25 cellular contexts compared by ENCODE assay signal in the genomic region with DNA sequence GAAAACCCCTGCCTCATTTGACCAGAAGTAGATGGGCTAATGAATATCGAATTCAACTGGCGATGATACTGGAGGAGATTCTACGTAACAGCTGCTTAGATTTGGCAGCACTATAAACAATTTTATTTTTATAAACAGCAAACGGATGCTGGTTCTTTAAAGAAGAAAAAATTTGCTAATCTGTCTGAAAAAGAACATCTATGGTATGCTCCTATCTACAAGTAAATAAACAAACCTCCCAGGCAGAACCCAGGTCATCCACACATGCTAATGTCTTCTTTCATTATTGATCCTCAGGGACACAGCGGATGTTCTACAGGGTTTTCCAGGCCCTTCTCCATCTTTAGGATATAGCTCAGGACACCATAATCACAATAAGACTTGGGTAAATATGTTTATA.
DNase-seq lines count a peak whose midpoint lies in the region; ATAC-seq and TF ChIP-seq lines count a peak whose summit lies in the region.
"Had no signal": no experiment of that assay in that cellular context is flagged by ENCODE, and none has a peak within 500 bp of the region (broad histone marks: within the 10 kb centered on the region; RNA-seq: fewer than 3 reads in every experiment).

No MANE protein-coding gene starts in this region.

- H3K4me3 Mint-ChIP-seq in GM23338: no peak overlapping the region
- H3K4me3 Mint-ChIP-seq in osteocyte (ENCODE audit: unreplicated experiment): no peak overlapping the region
- H3K4me3 Mint-ChIP-seq: B cell; CD8-positive, alpha-beta T cell; H9; HFFc6 had no signal

- H3K9me3 Mint-ChIP-seq in GM23338 (no peaks in the 10 kb centered on the region), osteocyte (ENCODE audit: unreplicated experiment) (no peaks in the 10 kb centered on the region)
- H3K9me3 Mint-ChIP-seq: CD8-positive, alpha-beta T cell; H9; HFFc6 had no signal

- H3K4me2 ChIP-seq in GM23338: no peak overlapping the region

- no peaks in the 10 kb centered on the region for H4K20me1 ChIP-seq in GM23338 (replicated peaks; ENCODE audit: insufficient read depth)

- ATAC-seq in GM23338: no peak
- no peak for ATAC-seq in foreskin keratinocyte
- no peak for ATAC-seq in HG03139 (IDR thresholded peaks at IDR 0.05; ENCODE audit: unreplicated experiment)
- ATAC-seq: CD8-positive, alpha-beta T cell had no signal

- H3K36me3 Mint-ChIP-seq in GM23338 (ENCODE audit: low read depth): no peaks in the 10 kb centered on the region
- H3K36me3 Mint-ChIP-seq in osteocyte (ENCODE audit: unreplicated experiment): peaks cover 4% of the 10 kb centered on the region
- H3K36me3 Mint-ChIP-seq: CD8-positive, alpha-beta T cell had no signal

- H3K27me3 Mint-ChIP-seq in GM23338 (ENCODE audit: insufficient read depth, low read depth, poor library complexity): no peaks in the 10 kb centered on the region
- H3K27me3 Mint-ChIP-seq in osteocyte (ENCODE audit: unreplicated experiment): no peaks in the 10 kb centered on the region
- H3K27me3 Mint-ChIP-seq: B cell had no signal

- peak overlapping the region; percentile 47; the same call in 1 of the 2 replicates for H2AFZ ChIP-seq in GM23338
- H2AFZ ChIP-seq: GM23248 had no signal

- no peaks in the 10 kb centered on the region for H3K9me3 ChIP-seq in SJCRH30 (replicated peaks)
- H3K9me3 ChIP-seq: MG63 had no signal

- DNase-seq in GM23338 (ENCODE audit: low spot score) (no peak), amniotic epithelial cell (ENCODE audit: low read depth) (peak; percentile 34), foreskin keratinocyte (no peak), osteocyte (ENCODE audit: extremely low spot score, unreplicated experiment) (no peak), SJCRH30 (no peak), NCI-H187 (lab: John Stamatoyannopoulos, UW) (no peak)
- DNase-seq: CD8-positive, alpha-beta T cell; DMS153; DND-41; H9; HFFc6; KBM-7; MG63; NCI-H1105 treated with DMSO at 0.1 percent for 48 hours; NCI-H146; NCI-H2029; NCI-H446 treated with DMSO at 0.1 percent for 48 hours; NCI-H526; RPMI8226; SHP77 had no signal

- H3K4me1 ChIP-seq in GM23338 (ENCODE audit: insufficient read depth): peaks cover 5% of the 10 kb centered on the region; the same call in 1 of the 2 replicates
- H3K4me1 ChIP-seq in foreskin keratinocyte: peaks cover 22% of the 10 kb centered on the region
- H3K4me1 ChIP-seq in SJCRH30: no peaks in the 10 kb centered on the region

- H3K27ac Mint-ChIP-seq in GM23338 (no peak overlapping the region), osteocyte (ENCODE audit: unreplicated experiment) (peak overlapping the region; percentile 19)
- H3K27ac Mint-ChIP-seq: B cell; CD8-positive, alpha-beta T cell; H9; HFFc6 had no signal

- H3K4me3 ChIP-seq in GM23338 (no peak overlapping the region), SJCRH30 (no peak overlapping the region)
- H3K4me3 ChIP-seq: GM23248, MG63, SK-N-MC had no signal

- H3K27me3 ChIP-seq in GM23338 (ENCODE audit: insufficient read depth) (no peaks in the 10 kb centered on the region), foreskin keratinocyte (no peaks in the 10 kb centered on the region), SJCRH30 (no peaks in the 10 kb centered on the region)
- H3K27me3 ChIP-seq: MG63 had no signal

- TF ChIP-seq CTCF in GM23338 (conservative IDR thresholded peaks at IDR 0.05; ENCODE audit: low read depth in 2 of 2): no peak
- no peak for TF ChIP-seq CTCF in foreskin keratinocyte (conservative IDR thresholded peaks at IDR 0.05)
- TF ChIP-seq CTCF in osteocyte (IDR thresholded peaks at IDR 0.05): no peak

- H3K9me2 ChIP-seq in GM23338 (ENCODE audit: insufficient read depth): no peaks in the 10 kb centered on the region

- H3F3A ChIP-seq in GM23338 (replicated peaks; ENCODE audit: low read depth): no peaks in the 10 kb centered on the region

- H3K36me3 ChIP-seq in GM23338 (ENCODE audit: insufficient read depth) (no peaks in the 10 kb centered on the region), SJCRH30 (no peaks in the 10 kb centered on the region)
- H3K36me3 ChIP-seq: MG63 had no signal

- H3K27ac ChIP-seq in GM23338 (ENCODE audit: low read depth) (no peak overlapping the region), foreskin keratinocyte (peak overlapping the region; percentile 22), SJCRH30 (no peak overlapping the region)
- H3K27ac ChIP-seq: C4-2B, GM23248, SK-N-MC had no signal

- peaks cover 7% of the 10 kb centered on the region; the same call in 2 of the 3 replicates for H3K4me1 Mint-ChIP-seq in GM23338
- peaks cover 52% of the 10 kb centered on the region for H3K4me1 Mint-ChIP-seq in osteocyte (ENCODE audit: unreplicated experiment)
- H3K4me1 Mint-ChIP-seq: B cell had no signal

- no peaks in the 10 kb centered on the region for H3K79me2 ChIP-seq in GM23338 (replicated peaks; ENCODE audit: insufficient read depth)

TF ChIP-seq in GM23338, 12 proteins besides CTCF, POLR2A, EP300 and RAD21 (continues in another document):
- TF ChIP-seq, protein P1, sequence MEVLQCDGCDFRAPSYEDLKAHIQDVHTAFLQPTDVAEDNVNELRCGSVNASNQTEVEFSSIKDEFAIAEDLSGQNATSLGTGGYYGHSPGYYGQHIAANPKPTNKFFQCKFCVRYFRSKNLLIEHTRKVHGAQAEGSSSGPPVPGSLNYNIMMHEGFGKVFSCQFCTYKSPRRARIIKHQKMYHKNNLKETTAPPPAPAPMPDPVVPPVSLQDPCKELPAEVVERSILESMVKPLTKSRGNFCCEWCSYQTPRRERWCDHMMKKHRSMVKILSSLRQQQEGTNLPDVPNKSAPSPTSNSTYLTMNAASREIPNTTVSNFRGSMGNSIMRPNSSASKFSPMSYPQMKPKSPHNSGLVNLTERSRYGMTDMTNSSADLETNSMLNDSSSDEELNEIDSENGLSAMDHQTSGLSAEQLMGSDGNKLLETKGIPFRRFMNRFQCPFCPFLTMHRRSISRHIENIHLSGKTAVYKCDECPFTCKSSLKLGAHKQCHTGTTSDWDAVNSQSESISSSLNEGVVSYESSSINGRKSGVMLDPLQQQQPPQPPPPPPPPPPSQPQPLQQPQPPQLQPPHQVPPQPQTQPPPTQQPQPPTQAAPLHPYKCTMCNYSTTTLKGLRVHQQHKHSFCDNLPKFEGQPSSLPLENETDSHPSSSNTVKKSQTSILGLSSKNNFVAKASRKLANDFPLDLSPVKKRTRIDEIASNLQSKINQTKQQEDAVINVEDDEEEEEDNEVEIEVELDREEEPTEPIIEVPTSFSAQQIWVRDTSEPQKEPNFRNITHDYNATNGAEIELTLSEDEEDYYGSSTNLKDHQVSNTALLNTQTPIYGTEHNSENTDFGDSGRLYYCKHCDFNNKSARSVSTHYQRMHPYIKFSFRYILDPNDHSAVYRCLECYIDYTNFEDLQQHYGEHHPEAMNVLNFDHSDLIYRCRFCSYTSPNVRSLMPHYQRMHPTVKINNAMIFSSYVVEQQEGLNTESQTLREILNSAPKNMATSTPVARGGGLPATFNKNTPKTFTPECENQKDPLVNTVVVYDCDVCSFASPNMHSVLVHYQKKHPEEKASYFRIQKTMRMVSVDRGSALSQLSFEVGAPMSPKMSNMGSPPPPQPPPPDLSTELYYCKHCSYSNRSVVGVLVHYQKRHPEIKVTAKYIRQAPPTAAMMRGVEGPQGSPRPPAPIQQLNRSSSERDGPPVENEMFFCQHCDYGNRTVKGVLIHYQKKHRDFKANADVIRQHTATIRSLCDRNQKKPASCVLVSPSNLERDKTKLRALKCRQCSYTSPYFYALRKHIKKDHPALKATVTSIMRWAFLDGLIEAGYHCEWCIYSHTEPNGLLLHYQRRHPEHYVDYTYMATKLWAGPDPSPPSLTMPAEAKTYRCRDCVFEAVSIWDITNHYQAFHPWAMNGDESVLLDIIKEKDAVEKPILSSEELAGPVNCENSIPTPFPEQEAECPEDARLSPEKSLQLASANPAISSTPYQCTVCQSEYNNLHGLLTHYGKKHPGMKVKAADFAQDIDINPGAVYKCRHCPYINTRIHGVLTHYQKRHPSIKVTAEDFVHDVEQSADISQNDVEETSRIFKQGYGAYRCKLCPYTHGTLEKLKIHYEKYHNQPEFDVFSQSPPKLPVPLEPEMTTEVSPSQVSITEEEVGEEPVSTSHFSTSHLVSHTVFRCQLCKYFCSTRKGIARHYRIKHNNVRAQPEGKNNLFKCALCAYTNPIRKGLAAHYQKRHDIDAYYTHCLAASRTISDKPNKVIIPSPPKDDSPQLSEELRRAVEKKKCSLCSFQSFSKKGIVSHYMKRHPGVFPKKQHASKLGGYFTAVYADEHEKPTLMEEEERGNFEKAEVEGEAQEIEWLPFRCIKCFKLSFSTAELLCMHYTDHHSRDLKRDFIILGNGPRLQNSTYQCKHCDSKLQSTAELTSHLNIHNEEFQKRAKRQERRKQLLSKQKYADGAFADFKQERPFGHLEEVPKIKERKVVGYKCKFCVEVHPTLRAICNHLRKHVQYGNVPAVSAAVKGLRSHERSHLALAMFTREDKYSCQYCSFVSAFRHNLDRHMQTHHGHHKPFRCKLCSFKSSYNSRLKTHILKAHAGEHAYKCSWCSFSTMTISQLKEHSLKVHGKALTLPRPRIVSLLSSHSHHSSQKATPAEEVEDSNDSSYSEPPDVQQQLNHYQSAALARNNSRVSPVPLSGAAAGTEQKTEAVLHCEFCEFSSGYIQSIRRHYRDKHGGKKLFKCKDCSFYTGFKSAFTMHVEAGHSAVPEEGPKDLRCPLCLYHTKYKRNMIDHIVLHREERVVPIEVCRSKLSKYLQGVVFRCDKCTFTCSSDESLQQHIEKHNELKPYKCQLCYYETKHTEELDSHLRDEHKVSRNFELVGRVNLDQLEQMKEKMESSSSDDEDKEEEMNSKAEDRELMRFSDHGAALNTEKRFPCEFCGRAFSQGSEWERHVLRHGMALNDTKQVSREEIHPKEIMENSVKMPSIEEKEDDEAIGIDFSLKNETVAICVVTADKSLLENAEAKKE (CRISPR knock-in tag; IDR thresholded peaks at IDR 0.05): no peak
- TF ChIP-seq ZNF114 (CRISPR knock-in tag; IDR thresholded peaks at IDR 0.05) (no peak), NANOG (IDR thresholded peaks at IDR 0.05; ENCODE audit: borderline replicate concordance) (no peak), EZH2 (IDR thresholded peaks at IDR 0.05; ENCODE audit: low read depth, unreplicated experiment) (no peak), POLR2AphosphoS5 (IDR thresholded peaks at IDR 0.05; ENCODE audit: low read depth) (no peak), STAT1 (IDR thresholded peaks at IDR 0.05; ENCODE audit: unreplicated experiment) (no peak), JUNB (IDR thresholded peaks at IDR 0.05; ENCODE audit: unreplicated experiment) (no peak), CREB1 (CRISPR knock-in tag; IDR thresholded peaks at IDR 0.05; ENCODE audit: low read depth) (no peak), EZH2phosphoT487 (IDR thresholded peaks at IDR 0.05; ENCODE audit: unreplicated experiment) (no peak), ZNF331 (CRISPR knock-in tag; IDR thresholded peaks at IDR 0.05; ENCODE audit: low read depth) (no peak)
